9 cellular contexts compared by ENCODE assay signal in the genomic region with DNA sequence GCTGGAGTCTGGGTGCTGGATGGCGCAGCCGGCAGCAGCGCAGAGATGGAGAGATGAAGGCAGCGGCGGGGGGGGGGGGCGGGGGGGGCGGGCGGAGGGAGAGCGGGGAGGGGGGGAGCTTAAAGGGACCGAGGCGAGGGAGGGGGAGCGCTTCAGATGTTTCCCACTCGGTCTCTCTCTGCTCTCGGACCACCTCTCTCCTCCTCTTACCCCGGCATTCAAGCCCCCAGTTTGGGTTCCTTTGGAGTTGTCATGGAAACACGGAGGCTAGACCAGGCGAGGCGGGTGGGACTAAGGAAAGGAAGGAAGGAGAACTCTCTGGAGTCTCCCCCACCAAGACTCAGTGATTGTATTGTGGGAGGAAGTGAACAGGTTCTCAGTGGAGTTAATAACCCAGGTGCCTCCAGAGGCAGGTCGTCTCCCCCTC. TPM values are rescaled to one million over a fixed set of nuclear protein-coding genes. Genes with fewer than 3 reads are reported as not detected.
A peak's percentile ranks its signal among the peaks of the same experiment; 100 is the strongest.
DNase-seq lines count a peak whose midpoint lies in the region; ATAC-seq, FAIRE-seq and TF ChIP-seq lines count a peak whose summit lies in the region.
"Had no signal": no experiment of that assay in that cellular context is flagged by ENCODE, and none has a peak within 500 bp of the region (broad histone marks: within the 10 kb centered on the region; RNA-seq: fewer than 3 reads in every experiment).

A gene (minus strand): TSS at position 55 of the 427 bp plus-strand sequence. CDS start 112 bp downstream, outside the sequence.

- 52 to 67% methylated on average over 4 to 10 of the region's 19 CpGs for WGBS in pancreas, 2 donors

- H3K9me3 Mint-ChIP-seq in endothelial cell (ENCODE audit: unreplicated experiment) (no peaks in the 10 kb centered on the region), neural progenitor cell (no peaks in the 10 kb centered on the region)

- H3K36me3 ChIP-seq in neural progenitor cell (no peaks in the 10 kb centered on the region), pancreas (no peaks in the 10 kb centered on the region)

- H3K36me3 Mint-ChIP-seq in endothelial cell (ENCODE audit: low read depth, unreplicated experiment), result peaks cover 10% of the 10 kb centered on the region
- peaks cover 22% of the 10 kb centered on the region for H3K36me3 Mint-ChIP-seq in neural progenitor cell

- no peak for TF ChIP-seq CTCF in endothelial cell (IDR thresholded peaks at IDR 0.05; ENCODE audit: unreplicated experiment)
- TF ChIP-seq CTCF in neural progenitor cell (IDR thresholded peaks at IDR 0.05), result no peak
- TF ChIP-seq CTCF in pancreas (IDR thresholded peaks at IDR 0.05), result no peak

- H3K4me1 Mint-ChIP-seq in endothelial cell (ENCODE audit: unreplicated experiment) (peaks cover 45% of the 10 kb centered on the region), neural progenitor cell (peaks cover 44% of the 10 kb centered on the region)

- peaks cover 18% of the 10 kb centered on the region for H3F3A ChIP-seq in neural progenitor cell (ENCODE audit: low read depth)

- no peak for FAIRE-seq in pancreas (lab: Jason Lieb, UNC)

- H3K4me1 ChIP-seq in neural progenitor cell, result peaks cover 18% of the 10 kb centered on the region
- peaks cover 0 to 5% (median 4%) of the 10 kb centered on the region in 3 donors for H3K4me1 ChIP-seq in pancreas

- intact Hi-C loops in pancreas (cut with DNase I), result no loop called here

- H3K9ac ChIP-seq in neural progenitor cell, result no peak within 1 kb of the TSS

- H3K4me3 Mint-ChIP-seq in endothelial cell (ENCODE audit: unreplicated experiment), result peak within 1 kb of the TSS; percentile 99
- peak within 1 kb of the TSS; percentile 100 for H3K4me3 Mint-ChIP-seq in neural progenitor cell

- H3K4me2 ChIP-seq in neural progenitor cell, result peak within 1 kb of the TSS; percentile 86

- H3K9me3 ChIP-seq in neural progenitor cell (ENCODE audit: low read depth) (no peaks in the 10 kb centered on the region), pancreas (no peaks in the 10 kb centered on the region)

- peak within 1 kb of the TSS; percentile 76 for H3K27ac Mint-ChIP-seq in endothelial cell (ENCODE audit: unreplicated experiment)
- peak within 1 kb of the TSS; percentile 98 for H3K27ac Mint-ChIP-seq in neural progenitor cell

- no peak within 1 kb of the TSS for H3K27ac ChIP-seq in neural progenitor cell
- no peak within 1 kb of the TSS for H3K27ac ChIP-seq in pancreas

- H4K20me1 ChIP-seq in neural progenitor cell (ENCODE audit: low read depth), result peaks cover 5% of the 10 kb centered on the region

- H3K79me2 ChIP-seq in neural progenitor cell (ENCODE audit: low read depth), result peaks cover 9% of the 10 kb centered on the region

- H2AFZ ChIP-seq in neural progenitor cell (replicated peaks), result no peak within 1 kb of the TSS

- ATAC-seq in GM21619 (IDR thresholded peaks at IDR 0.05; ENCODE audit: unreplicated experiment) (no peak), pancreas (no peak)

- peaks cover 18% of the 10 kb centered on the region for H3K27me3 Mint-ChIP-seq in endothelial cell (ENCODE audit: unreplicated experiment)
- peaks cover 14% of the 10 kb centered on the region for H3K27me3 Mint-ChIP-seq in neural progenitor cell (ENCODE audit: insufficient read depth, low read depth)

- H3K4me3 ChIP-seq in neural progenitor cell (peak within 1 kb of the TSS; percentile 65), pancreas (peak within 1 kb of the TSS in 1 of 4 donors; percentile 70)

- DNase-seq in Ammon's horn (ENCODE audit: low spot score) (peak; percentile 52), NCI-H69 (lab: John Stamatoyannopoulos, UW) (peak; percentile 42), endothelial cell (ENCODE audit: low spot score) (no peak), neural progenitor cell (ENCODE audit: low spot score) (peak; percentile 58), LoVo (ENCODE audit: low spot score) (no peak), NCI-H1092 (lab: John Stamatoyannopoulos, UW) (no peak), pancreas (no peak)
- DNase-seq: foreskin melanocyte had no signal

- H3K27me3 ChIP-seq in neural progenitor cell, result peaks cover 61% of the 10 kb centered on the region
- no peaks in the 10 kb centered on the region for H3K27me3 ChIP-seq in pancreas

RNA-seq across cellular contexts. Expression of the gene that starts here (rescaled TPM):
- total RNA-seq in endothelial cell (ENCODE audit: unreplicated experiment) (2.1 TPM), neural progenitor cell (ENCODE audit: low replicate concordance) (0.40 TPM in 1 of 2 replicates, not detected in the other), pancreas (under 1 TPM; 0.08 to 0.69 (median 0.37) TPM)
- 1 to 10 TPM; 3.3 to 5.8 TPM for polyA plus RNA-seq in pancreas

Comparison
In these comparisons a context has a peak if more than half of its experiments do, and no peak if none do; other contexts are left out.
1. Peak in DNase-seq, H3K4me3 ChIP-seq and H3K4me2 ChIP-seq in neural progenitor cell; RNA of the gene not detected or under 1 TPM.
2. DNase-seq: peak in Ammon's horn (single experiment) and NCI-H69 (single experiment); none in endothelial cell (single experiment), LoVo (single experiment), NCI-H1092 (single experiment) and pancreas (0 of 6).